Comparison of ENCODE assay signal across 1 cellular context in genomic region chr2:55235724-55236538, GRCh38.
A peak's percentile ranks its signal among the peaks of the same experiment; 100 is the strongest.
TF ChIP-seq lines count a peak whose summit lies in the region.

No MANE protein-coding gene starts in this region.

TF ChIP-seq in HCT116, 20 proteins besides CTCF, POLR2A, EP300 and RAD21:
- TF ChIP-seq SRF (IDR thresholded peaks at IDR 0.05; ENCODE audit: low read depth) (no peak), POLR2AphosphoS5 (IDR thresholded peaks at IDR 0.05; ENCODE audit: low read depth, low read length) (peak; percentile 9; the same call in 1 of the 2 replicates), FOSL1 (IDR thresholded peaks at IDR 0.05; ENCODE audit: low read depth) (no peak)
